In the genomic region with DNA sequence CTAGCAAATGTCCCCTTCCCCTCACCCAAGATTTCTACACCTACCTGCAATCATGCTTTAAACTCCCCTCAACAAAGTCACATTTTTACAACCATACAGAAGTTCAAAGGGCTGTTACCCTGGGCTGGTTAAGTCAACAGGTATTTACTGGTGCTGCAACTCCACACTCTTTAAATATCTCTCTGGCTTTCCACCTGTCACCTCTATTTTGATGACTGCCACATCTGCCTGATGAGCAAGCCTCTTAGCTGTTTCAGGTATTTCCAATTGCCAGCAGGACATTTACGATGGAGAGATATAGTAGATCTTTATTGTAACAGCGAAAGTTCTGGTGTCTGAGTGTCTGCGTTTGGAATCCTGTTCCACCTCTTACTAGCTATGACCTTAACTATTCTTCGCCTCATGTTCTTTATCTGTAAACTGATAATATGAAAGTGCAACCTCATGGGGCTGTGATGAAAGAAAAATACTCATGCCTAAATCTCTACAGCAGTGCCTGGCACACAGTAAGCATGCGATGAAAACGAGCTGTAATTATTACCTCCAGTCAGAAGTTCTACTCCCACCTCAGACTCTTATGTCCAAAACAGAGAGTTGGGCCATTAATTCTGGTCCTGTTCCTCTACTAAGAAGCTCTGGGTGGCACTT, we compare ENCODE assay signal across 29 cellular contexts. TPM values are rescaled to one million over a fixed set of nuclear protein-coding genes. Genes with fewer than 3 reads are reported as not detected.
DNase-seq lines count a peak whose midpoint lies in the region; ATAC-seq, FAIRE-seq and TF ChIP-seq lines count a peak whose summit lies in the region.
"Had no signal": no experiment of that assay in that cellular context is flagged by ENCODE, and none has a peak within 500 bp of the region (broad histone marks: within the 10 kb centered on the region; RNA-seq: fewer than 3 reads in every experiment).

No MANE protein-coding gene starts in this region.

- H2AK5ac ChIP-seq in neuronal stem cell (ENCODE audit: low read depth, low read length), result no peak overlapping the region

- peak overlapping the region; percentile 21 for H3K27ac ChIP-seq in colonic mucosa
- H3K27ac ChIP-seq in neuronal stem cell (replicated peaks; ENCODE audit: low read length), result peak overlapping the region; percentile 80
- H3K27ac ChIP-seq: dorsolateral prefrontal cortex had no signal

- WGBS in neuronal stem cell (ENCODE audit: extremely low coverage in 2 of 2, insufficient read length in 2 of 2, insufficient replicate concordance in 1 of 2), 2 donors, result no CpG with 5 or more reads among the region's 6 CpGs

- no peaks in the 10 kb centered on the region for H3K79me1 ChIP-seq in neuronal stem cell (ENCODE audit: low read depth, low read length)

- peak overlapping the region; percentile 33 for H3K18ac ChIP-seq in neuronal stem cell (ENCODE audit: low read length)

- DNase-seq in colonic mucosa, result no peak
- DNase-seq in left colon, result no peak
- DNase-seq in neuronal stem cell (ENCODE audit: low spot score), result no peak
- no peak for DNase-seq in cerebellum (ENCODE audit: low spot score)
- DNase-seq in NAMALWA (ENCODE audit: low spot score), result no peak
- DNase-seq: activated CD4-positive, alpha-beta T cell treated with anti-CD3 and anti-CD28 coated beads for 4 hours; activated naive CD4-positive, alpha-beta T cell treated with anti-CD3 and anti-CD28 coated beads, Interleukin-2, amount 10 ng/mL, durations not matched to agents 7 days and 5 days; activated T-cell treated with anti-CD3 and anti-CD28 coated beads, Interleukin-2, amount 50 U/mL, for 48 hours; AML-193; CD4-positive, alpha-beta memory T cell; DMS153; dorsolateral prefrontal cortex; GDM1; KG1; kidney glomerular epithelial cell; mesendoderm; natural killer cell; NCI-H524; posterior cingulate gyrus; stimulated activated CD4-positive, alpha-beta T cell treated with anti-CD3 and anti-CD28 coated beads, Interleukin-1b, Interleukin-23, amount 100 ng/mL, for 48 hours; T-helper 2 cell had no signal

- no peak for TF ChIP-seq CTCF in colonic mucosa (IDR thresholded peaks at IDR 0.05)

- H3K4me2 ChIP-seq in neuronal stem cell (ENCODE audit: insufficient read depth, low read length, poor library complexity, severe bottlenecking), result no peak overlapping the region

- peak overlapping the region; percentile 69 for H2AFZ ChIP-seq in neuronal stem cell (ENCODE audit: low read length)

- H3K9ac ChIP-seq in colonic mucosa (ENCODE audit: low read depth in 2 of 2, low read length in 2 of 2) (no peak overlapping the region), neuronal stem cell (ENCODE audit: low read depth, low read length, poor library complexity) (no peak overlapping the region)

- no peak overlapping the region for H4K8ac ChIP-seq in neuronal stem cell (ENCODE audit: low read depth, low read length)

- no peak overlapping the region for H2BK15ac ChIP-seq in neuronal stem cell (ENCODE audit: low read length)

- no peak overlapping the region for H3K14ac ChIP-seq in neuronal stem cell (ENCODE audit: low read length)

- no peak overlapping the region for H2BK5ac ChIP-seq in neuronal stem cell (ENCODE audit: low read length)

- H2BK120ac ChIP-seq in neuronal stem cell (ENCODE audit: low read depth, low read length), result no peak overlapping the region

- no peak overlapping the region for H4K91ac ChIP-seq in neuronal stem cell (ENCODE audit: low read depth, low read length, poor library complexity)

- no peaks in the 10 kb centered on the region for H3K27me3 ChIP-seq in colonic mucosa
- peaks cover 0 to 7% (median 0%) of the 10 kb centered on the region in 3 experiments for H3K27me3 ChIP-seq in neuronal stem cell (ENCODE audit: control insufficient read depth in 3 of 3, insufficient read depth in 3 of 3, low read depth in 1 of 3, low read length in 3 of 3)
- H3K27me3 ChIP-seq: dorsolateral prefrontal cortex had no signal

- H3K4me1 ChIP-seq in colonic mucosa (no peaks in the 10 kb centered on the region), neuronal stem cell (ENCODE audit: control insufficient read depth in 2 of 2, insufficient read depth in 1 of 2, low read depth in 1 of 2, low read length in 2 of 2) (peaks cover 13 to 36% of the 10 kb centered on the region in 2 donors)

- H3K9me3 ChIP-seq in colonic mucosa, result no peaks in the 10 kb centered on the region
- H3K9me3 ChIP-seq in neuronal stem cell (replicated peaks in 1 of 2; ENCODE audit: control insufficient read depth in 2 of 2, insufficient read depth in 1 of 2, low read depth in 1 of 2, low read length in 2 of 2), result no peaks in the 10 kb centered on the region

- H3K4me3 ChIP-seq in colonic mucosa, result no peak overlapping the region
- H3K4me3 ChIP-seq in neuronal stem cell (ENCODE audit: low read length in 2 of 2), result no peak overlapping the region
- H3K4me3 ChIP-seq: dorsolateral prefrontal cortex had no signal

- H3K4ac ChIP-seq in neuronal stem cell (ENCODE audit: low read length), result no peak overlapping the region

- no peak overlapping the region for H2BK12ac ChIP-seq in neuronal stem cell (ENCODE audit: low read length)

- intact Hi-C loops in colonic mucosa (cut with DNase I), result no loop called here
- intact Hi-C loops in left colon (cut with DNase I, micrococcal nuclease), result no loop called here

- no peak overlapping the region for H3K23ac ChIP-seq in neuronal stem cell (ENCODE audit: low read depth, low read length, poor library complexity)

- FAIRE-seq in G401.6 (lab: Jason Lieb, UNC), result peak; percentile 99
- FAIRE-seq: A204.1, bronchial epithelial cell, endothelial cell of umbilical vein, GM18507, H54 had no signal

- H3K36me3 ChIP-seq in colonic mucosa (no peaks in the 10 kb centered on the region), neuronal stem cell (replicated peaks in 1 of 2; ENCODE audit: control insufficient read depth in 2 of 2, insufficient read depth in 2 of 2, low read length in 2 of 2) (no peaks in the 10 kb centered on the region)

- ATAC-seq in left colon, result peak; percentile 77
- ATAC-seq in GM19328 (IDR thresholded peaks at IDR 0.05; ENCODE audit: unreplicated experiment), result no peak
- no peak for ATAC-seq in GM19395 (IDR thresholded peaks at IDR 0.05; ENCODE audit: unreplicated experiment)
- ATAC-seq: natural killer cell had no signal

RNA-seq across cellular contexts. Expression of a gene that starts 44.2 kb away (rescaled TPM):
- total RNA-seq in colonic mucosa, result 100 to 1,000 TPM; 423 to 769 TPM
- 100 to 1,000 TPM; 576 to 607 TPM for total RNA-seq in left colon
- 1,430 TPM for polyA plus RNA-seq in neuronal stem cell (2013, experiment 1 of 2)
- polyA plus RNA-seq in neuronal stem cell (2013, experiment 2 of 2), result 1,425 TPM
- total RNA-seq in cerebellum, result 119 TPM
